In the genomic region with DNA sequence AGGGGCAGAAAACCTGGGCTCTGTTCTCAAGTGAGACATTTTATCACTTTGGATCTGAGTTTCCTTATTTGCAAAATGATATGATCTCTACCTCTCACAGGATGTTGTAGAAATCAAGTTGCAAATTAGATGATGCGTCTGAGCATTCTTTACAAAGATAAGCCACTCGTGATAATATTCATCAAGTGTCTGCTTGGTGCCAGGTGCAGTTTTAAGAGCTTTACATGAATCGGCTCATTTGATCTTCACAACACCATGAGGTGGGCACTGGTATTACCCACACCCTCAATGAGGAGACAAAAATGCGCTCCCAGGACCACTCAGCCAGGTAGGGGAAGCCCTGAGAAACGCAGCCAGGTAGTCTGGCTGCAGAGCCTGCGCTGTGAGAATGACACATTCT, we compare ENCODE assay signal across 11 cellular contexts. TPM values are rescaled to one million over a fixed set of nuclear protein-coding genes. Genes with fewer than 3 reads are reported as not detected.
"Had no signal": no experiment of that assay in that cellular context is flagged by ENCODE, and none has a peak within 500 bp of the region (broad histone marks: within the 10 kb centered on the region; RNA-seq: fewer than 3 reads in every experiment).

No MANE protein-coding gene starts in this region.

- H3K36me3 ChIP-seq: breast epithelium, lower lobe of right lung, neutrophil, tibial nerve had no signal

- H3K9me3 ChIP-seq: breast epithelium, lower lobe of right lung, neutrophil, tibial nerve had no signal

- H3K9me3 Mint-ChIP-seq: activated naive CD4-positive, alpha-beta T cell treated with anti-CD3 and anti-CD28 coated beads, Interleukin-2, amount 50 U/mL, for 72 hours; immature natural killer cell had no signal

- H3K36me3 Mint-ChIP-seq: activated naive CD4-positive, alpha-beta T cell treated with anti-CD3 and anti-CD28 coated beads, Interleukin-2, amount 50 U/mL, for 72 hours; immature natural killer cell had no signal

- H3K4me3 ChIP-seq: breast epithelium, lower lobe of right lung, smooth muscle cell, tibial nerve had no signal

- DNase-seq: activated CD4-positive, CD25-positive, alpha-beta regulatory T cell treated with anti-CD3 and anti-CD28 coated beads, Interleukin-2, amount 50 U/mL, for 72 hours; foreskin keratinocyte; immature natural killer cell; lower lobe of right lung; midbrain; right cardiac atrium had no signal

- H3K4me3 Mint-ChIP-seq: immature natural killer cell had no signal

- H3K27ac ChIP-seq: breast epithelium, foreskin keratinocyte, lower lobe of right lung, neutrophil, tibial nerve had no signal

- H3K4me2 ChIP-seq: smooth muscle cell had no signal

- H3K27me3 ChIP-seq: breast epithelium, neutrophil, tibial nerve had no signal

- ATAC-seq: activated naive CD4-positive, alpha-beta T cell treated with anti-CD3 and anti-CD28 coated beads, Interleukin-2, amount 50 U/mL, for 72 hours; foreskin keratinocyte; lower lobe of right lung; right cardiac atrium had no signal

- H3K4me1 ChIP-seq: foreskin keratinocyte had no signal

- H3K27ac Mint-ChIP-seq: immature natural killer cell had no signal

RNA-seq across cellular contexts. Expression of a gene that starts 59.1 kb away (rescaled TPM):
- polyA plus RNA-seq: immature natural killer cell had no signal
